In the genomic region with DNA sequence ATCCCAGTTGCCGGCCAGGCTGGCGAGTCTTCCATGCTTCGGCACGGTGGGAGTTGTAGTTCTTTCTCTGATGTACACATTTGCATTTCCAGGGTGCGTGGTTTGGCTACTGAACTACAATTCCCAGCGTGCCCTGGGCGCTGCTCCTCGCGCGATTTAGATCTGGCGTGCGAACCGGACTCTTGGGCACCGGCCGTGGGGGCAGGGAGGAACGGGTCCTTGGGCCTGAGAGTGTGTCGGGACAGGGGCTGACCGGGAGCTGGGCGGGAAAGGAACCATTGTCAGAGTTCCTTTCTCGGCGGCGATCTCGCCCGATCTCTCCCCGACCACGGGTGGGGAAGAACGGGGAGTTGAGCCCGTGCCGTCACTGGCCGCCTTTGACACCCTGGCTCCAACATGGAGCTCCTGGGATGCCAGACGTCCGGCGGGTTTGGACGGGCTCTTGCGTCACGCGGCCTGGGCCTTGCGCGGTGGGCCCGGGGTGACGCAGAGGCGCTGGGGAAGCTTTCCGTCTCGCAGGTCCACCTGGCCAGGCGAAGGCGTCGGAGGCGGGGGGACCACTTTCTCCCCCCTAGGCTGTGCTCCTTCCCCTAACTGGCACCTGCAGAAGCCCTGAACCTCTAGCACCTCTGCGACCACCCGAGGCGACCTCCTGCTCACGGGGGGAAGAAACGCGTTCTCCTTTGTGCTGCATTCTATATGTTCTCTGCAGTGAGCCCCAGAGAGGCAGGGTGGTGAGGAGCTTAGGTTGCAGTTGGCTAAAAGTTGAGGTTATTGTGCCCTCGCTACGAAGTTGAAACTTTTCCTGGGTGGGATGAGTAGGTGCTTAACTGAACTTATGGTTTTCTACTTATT, we compare ENCODE assay signal across 1 cellular context.
A peak's percentile ranks its signal among the peaks of the same experiment; 100 is the strongest.
TF ChIP-seq lines count a peak whose summit lies in the region.

No MANE protein-coding gene starts in this region.

TF ChIP-seq in HepG2, 621 proteins besides CTCF, POLR2A, EP300 and RAD21 (continued from another document and continues in another):
- TF ChIP-seq NAIF1 (CRISPR knock-in tag; IDR thresholded peaks at IDR 0.05; ENCODE audit: borderline replicate concordance) (0 out of 2 replicates have a peak, but pooled peaks have one; percentile 49), GATAD1 (CRISPR knock-in tag; IDR thresholded peaks at IDR 0.05) (peak; percentile 83; the same call in 1 of the 2 replicates), KDM5B (CRISPR knock-in tag; IDR thresholded peaks at IDR 0.05; ENCODE audit: borderline replicate concordance) (peak; percentile 81), KDM2A (CRISPR knock-in tag; IDR thresholded peaks at IDR 0.05; ENCODE audit: borderline replicate concordance, low read depth) (peak; percentile 95), ZNF746 (CRISPR knock-in tag; IDR thresholded peaks at IDR 0.05) (no peak), CBX1 (IDR thresholded peaks at IDR 0.05; ENCODE audit: low read depth) (peak; percentile 58), ZNF563 (CRISPR knock-in tag; IDR thresholded peaks at IDR 0.05) (peak; percentile 77), ZNF160 (CRISPR knock-in tag; IDR thresholded peaks at IDR 0.05) (peak; percentile 74; the same call in 1 of the 2 replicates), NFIB (CRISPR knock-in tag; IDR thresholded peaks at IDR 0.05; ENCODE audit: borderline replicate concordance) (no peak), STAT5B (CRISPR knock-in tag; IDR thresholded peaks at IDR 0.05) (no peak), ZNF451 (CRISPR knock-in tag; IDR thresholded peaks at IDR 0.05) (peak; percentile 75), CC2D1A (CRISPR knock-in tag; IDR thresholded peaks at IDR 0.05) (peak; percentile 80; the same call in 1 of the 2 replicates), ZNF724P (CRISPR knock-in tag; IDR thresholded peaks at IDR 0.05; ENCODE audit: borderline replicate concordance) (peak; percentile 85), ZNF562 (CRISPR knock-in tag; IDR thresholded peaks at IDR 0.05; ENCODE audit: borderline replicate concordance) (no peak), MZF1 (CRISPR knock-in tag; IDR thresholded peaks at IDR 0.05; ENCODE audit: borderline replicate concordance) (no peak), ZNF772 (CRISPR knock-in tag; IDR thresholded peaks at IDR 0.05) (0 out of 2 replicates have a peak, but pooled peaks have one; percentile 76), TARDBP (CRISPR knock-in tag; IDR thresholded peaks at IDR 0.05) (peak; percentile 88), SNAI1 (CRISPR knock-in tag; IDR thresholded peaks at IDR 0.05; ENCODE audit: borderline replicate concordance) (0 out of 2 replicates have a peak, but pooled peaks have one; percentile 47), ZNF337 (CRISPR knock-in tag; IDR thresholded peaks at IDR 0.05; ENCODE audit: borderline replicate concordance, low read depth) (no peak), YEATS2 (CRISPR knock-in tag; IDR thresholded peaks at IDR 0.05; ENCODE audit: borderline replicate concordance) (peak; percentile 89), ZNF546 (CRISPR knock-in tag; conservative IDR thresholded peaks at IDR 0.05) (peak; percentile 28; the same call in 1 of the 2 replicates), FOXA1 (IDR thresholded peaks at IDR 0.05) (no peak), FOXA1 (CRISPR knock-in tag; IDR thresholded peaks at IDR 0.05) (no peak), ZFX (CRISPR knock-in tag; IDR thresholded peaks at IDR 0.05; ENCODE audit: low read depth) (peak; percentile 81), ZFP36L2 (CRISPR knock-in tag; IDR thresholded peaks at IDR 0.05) (no peak), YEATS4 (CRISPR knock-in tag; IDR thresholded peaks at IDR 0.05; ENCODE audit: borderline replicate concordance) (peak; percentile 82; the same call in 1 of the 2 replicates), GABPA (IDR thresholded peaks at IDR 0.05; ENCODE audit: low read depth, low read length) (no peak), GABPA (CRISPR knock-in tag; IDR thresholded peaks at IDR 0.05; ENCODE audit: low read depth) (peak; percentile 67), KAT2B (IDR thresholded peaks at IDR 0.05; ENCODE audit: borderline replicate concordance, low read depth, low read length) (no peak), GFI1 (CRISPR knock-in tag; IDR thresholded peaks at IDR 0.05; ENCODE audit: borderline replicate concordance) (no peak), ZNF501 (CRISPR knock-in tag; IDR thresholded peaks at IDR 0.05) (no peak), TAF1 (CRISPR knock-in tag; IDR thresholded peaks at IDR 0.05) (peak; percentile 65), FOXP1 (IDR thresholded peaks at IDR 0.05) (no peak), FOXP1 (CRISPR knock-in tag; IDR thresholded peaks at IDR 0.05) (no peak), MAFF (IDR thresholded peaks at IDR 0.05; ENCODE audit: low read depth, low read length) (no peak), ATAD3A (CRISPR knock-in tag; IDR thresholded peaks at IDR 0.05) (no peak), ZNF354B (CRISPR knock-in tag; IDR thresholded peaks at IDR 0.05) (0 out of 2 replicates have a peak, but pooled peaks have one; percentile 89), PCBP1 (IDR thresholded peaks at IDR 0.05; ENCODE audit: borderline replicate concordance, low read depth, low read length) (0 out of 2 replicates have a peak, but pooled peaks have one; percentile 27), DNMT1 (CRISPR knock-in tag; IDR thresholded peaks at IDR 0.05) (no peak; the same call in 1 of the 2 replicates), BCL6 (CRISPR knock-in tag; IDR thresholded peaks at IDR 0.05) (peak; percentile 8; the same call in 1 of the 2 replicates), GATA4 (IDR thresholded peaks at IDR 0.05; ENCODE audit: borderline replicate concordance, low read depth) (no peak), PITX1 (CRISPR knock-in tag; IDR thresholded peaks at IDR 0.05) (no peak; the same call in 1 of the 2 replicates), ZNF616 (CRISPR knock-in tag; IDR thresholded peaks at IDR 0.05; ENCODE audit: low read depth) (peak; percentile 61; the same call in 1 of the 2 replicates), ZNF781 (CRISPR knock-in tag; IDR thresholded peaks at IDR 0.05; ENCODE audit: borderline replicate concordance, not compliant biosample characterization) (no peak), ETV5 (CRISPR knock-in tag; IDR thresholded peaks at IDR 0.05; ENCODE audit: borderline replicate concordance) (peak; percentile 27; the same call in 1 of the 2 replicates), RXRB (CRISPR knock-in tag; IDR thresholded peaks at IDR 0.05; ENCODE audit: borderline replicate concordance) (no peak)
- TF ChIP-seq, protein P1, sequence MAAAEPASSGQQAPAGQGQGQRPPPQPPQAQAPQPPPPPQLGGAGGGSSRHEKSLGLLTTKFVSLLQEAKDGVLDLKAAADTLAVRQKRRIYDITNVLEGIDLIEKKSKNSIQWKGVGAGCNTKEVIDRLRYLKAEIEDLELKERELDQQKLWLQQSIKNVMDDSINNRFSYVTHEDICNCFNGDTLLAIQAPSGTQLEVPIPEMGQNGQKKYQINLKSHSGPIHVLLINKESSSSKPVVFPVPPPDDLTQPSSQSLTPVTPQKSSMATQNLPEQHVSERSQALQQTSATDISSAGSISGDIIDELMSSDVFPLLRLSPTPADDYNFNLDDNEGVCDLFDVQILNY (CRISPR knock-in tag; conservative IDR thresholded peaks at IDR 0.05) = no peak
- TF ChIP-seq, protein P2, sequence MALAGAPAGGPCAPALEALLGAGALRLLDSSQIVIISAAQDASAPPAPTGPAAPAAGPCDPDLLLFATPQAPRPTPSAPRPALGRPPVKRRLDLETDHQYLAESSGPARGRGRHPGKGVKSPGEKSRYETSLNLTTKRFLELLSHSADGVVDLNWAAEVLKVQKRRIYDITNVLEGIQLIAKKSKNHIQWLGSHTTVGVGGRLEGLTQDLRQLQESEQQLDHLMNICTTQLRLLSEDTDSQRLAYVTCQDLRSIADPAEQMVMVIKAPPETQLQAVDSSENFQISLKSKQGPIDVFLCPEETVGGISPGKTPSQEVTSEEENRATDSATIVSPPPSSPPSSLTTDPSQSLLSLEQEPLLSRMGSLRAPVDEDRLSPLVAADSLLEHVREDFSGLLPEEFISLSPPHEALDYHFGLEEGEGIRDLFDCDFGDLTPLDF (CRISPR knock-in tag; IDR thresholded peaks at IDR 0.05) = peak; percentile 29; the same call in 1 of the 2 replicates
- TF ChIP-seq, protein P3, sequence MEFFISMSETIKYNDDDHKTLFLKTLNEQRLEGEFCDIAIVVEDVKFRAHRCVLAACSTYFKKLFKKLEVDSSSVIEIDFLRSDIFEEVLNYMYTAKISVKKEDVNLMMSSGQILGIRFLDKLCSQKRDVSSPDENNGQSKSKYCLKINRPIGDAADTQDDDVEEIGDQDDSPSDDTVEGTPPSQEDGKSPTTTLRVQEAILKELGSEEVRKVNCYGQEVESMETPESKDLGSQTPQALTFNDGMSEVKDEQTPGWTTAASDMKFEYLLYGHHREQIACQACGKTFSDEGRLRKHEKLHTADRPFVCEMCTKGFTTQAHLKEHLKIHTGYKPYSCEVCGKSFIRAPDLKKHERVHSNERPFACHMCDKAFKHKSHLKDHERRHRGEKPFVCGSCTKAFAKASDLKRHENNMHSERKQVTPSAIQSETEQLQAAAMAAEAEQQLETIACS (CRISPR knock-in tag; IDR thresholded peaks at IDR 0.05) = peak; percentile 39; the same call in 1 of the 2 replicates
- TF ChIP-seq, protein P4, sequence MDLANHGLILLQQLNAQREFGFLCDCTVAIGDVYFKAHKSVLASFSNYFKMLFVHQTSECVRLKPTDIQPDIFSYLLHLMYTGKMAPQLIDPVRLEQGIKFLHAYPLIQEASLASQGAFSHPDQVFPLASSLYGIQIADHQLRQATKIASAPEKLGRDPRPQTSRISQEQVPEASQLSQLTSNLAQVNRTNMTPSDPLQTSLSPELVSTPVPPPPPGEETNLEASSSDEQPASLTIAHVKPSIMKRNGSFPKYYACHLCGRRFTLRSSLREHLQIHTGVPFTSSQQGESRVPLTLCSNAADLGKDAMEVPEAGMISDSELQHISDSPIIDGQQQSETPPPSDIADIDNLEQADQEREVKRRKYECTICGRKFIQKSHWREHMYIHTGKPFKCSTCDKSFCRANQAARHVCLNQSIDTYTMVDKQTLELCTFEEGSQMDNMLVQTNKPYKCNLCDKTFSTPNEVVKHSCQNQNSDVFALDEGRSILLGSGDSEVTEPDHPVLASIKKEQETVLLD (CRISPR knock-in tag; IDR thresholded peaks at IDR 0.05; ENCODE audit: low read depth) = peak; percentile 85
- TF ChIP-seq, protein P5, sequence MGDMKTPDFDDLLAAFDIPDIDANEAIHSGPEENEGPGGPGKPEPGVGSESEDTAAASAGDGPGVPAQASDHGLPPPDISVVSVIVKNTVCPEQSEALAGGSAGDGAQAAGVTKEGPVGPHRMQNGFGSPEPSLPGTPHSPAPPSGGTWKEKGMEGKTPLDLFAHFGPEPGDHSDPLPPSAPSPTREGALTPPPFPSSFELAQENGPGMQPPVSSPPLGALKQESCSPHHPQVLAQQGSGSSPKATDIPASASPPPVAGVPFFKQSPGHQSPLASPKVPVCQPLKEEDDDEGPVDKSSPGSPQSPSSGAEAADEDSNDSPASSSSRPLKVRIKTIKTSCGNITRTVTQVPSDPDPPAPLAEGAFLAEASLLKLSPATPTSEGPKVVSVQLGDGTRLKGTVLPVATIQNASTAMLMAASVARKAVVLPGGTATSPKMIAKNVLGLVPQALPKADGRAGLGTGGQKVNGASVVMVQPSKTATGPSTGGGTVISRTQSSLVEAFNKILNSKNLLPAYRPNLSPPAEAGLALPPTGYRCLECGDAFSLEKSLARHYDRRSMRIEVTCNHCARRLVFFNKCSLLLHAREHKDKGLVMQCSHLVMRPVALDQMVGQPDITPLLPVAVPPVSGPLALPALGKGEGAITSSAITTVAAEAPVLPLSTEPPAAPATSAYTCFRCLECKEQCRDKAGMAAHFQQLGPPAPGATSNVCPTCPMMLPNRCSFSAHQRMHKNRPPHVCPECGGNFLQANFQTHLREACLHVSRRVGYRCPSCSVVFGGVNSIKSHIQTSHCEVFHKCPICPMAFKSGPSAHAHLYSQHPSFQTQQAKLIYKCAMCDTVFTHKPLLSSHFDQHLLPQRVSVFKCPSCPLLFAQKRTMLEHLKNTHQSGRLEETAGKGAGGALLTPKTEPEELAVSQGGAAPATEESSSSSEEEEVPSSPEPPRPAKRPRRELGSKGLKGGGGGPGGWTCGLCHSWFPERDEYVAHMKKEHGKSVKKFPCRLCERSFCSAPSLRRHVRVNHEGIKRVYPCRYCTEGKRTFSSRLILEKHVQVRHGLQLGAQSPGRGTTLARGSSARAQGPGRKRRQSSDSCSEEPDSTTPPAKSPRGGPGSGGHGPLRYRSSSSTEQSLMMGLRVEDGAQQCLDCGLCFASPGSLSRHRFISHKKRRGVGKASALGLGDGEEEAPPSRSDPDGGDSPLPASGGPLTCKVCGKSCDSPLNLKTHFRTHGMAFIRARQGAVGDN (CRISPR knock-in tag; IDR thresholded peaks at IDR 0.05) = peak; percentile 86
- TF ChIP-seq, protein P6, sequence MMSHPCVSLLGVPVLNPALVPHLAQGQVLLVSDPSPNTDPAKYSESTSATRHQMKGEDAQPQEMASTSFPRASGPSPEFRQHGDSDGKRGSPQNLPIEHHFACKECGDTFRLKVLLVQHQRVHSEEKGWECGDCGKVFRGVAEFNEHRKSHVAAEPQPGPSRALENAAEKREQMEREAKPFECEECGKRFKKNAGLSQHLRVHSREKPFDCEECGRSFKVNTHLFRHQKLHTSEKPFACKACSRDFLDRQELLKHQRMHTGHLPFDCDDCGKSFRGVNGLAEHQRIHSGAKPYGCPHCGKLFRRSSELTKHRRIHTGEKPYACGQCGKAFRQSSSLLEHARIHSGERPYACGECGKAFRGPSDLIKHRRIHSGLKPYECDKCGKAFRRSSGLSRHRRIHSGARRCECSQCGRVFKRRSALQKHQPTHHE (CRISPR knock-in tag; IDR thresholded peaks at IDR 0.05; ENCODE audit: borderline replicate concordance) = peak; percentile 45; the same call in 1 of the 2 replicates
- TF ChIP-seq, protein P7, sequence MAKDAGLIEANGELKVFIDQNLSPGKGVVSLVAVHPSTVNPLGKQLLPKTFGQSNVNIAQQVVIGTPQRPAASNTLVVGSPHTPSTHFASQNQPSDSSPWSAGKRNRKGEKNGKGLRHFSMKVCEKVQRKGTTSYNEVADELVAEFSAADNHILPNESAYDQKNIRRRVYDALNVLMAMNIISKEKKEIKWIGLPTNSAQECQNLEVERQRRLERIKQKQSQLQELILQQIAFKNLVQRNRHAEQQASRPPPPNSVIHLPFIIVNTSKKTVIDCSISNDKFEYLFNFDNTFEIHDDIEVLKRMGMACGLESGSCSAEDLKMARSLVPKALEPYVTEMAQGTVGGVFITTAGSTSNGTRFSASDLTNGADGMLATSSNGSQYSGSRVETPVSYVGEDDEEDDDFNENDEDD (CRISPR knock-in tag; IDR thresholded peaks at IDR 0.05; ENCODE audit: borderline replicate concordance) = peak; percentile 26; the same call in 1 of the 2 replicates
- TF ChIP-seq, protein P8, sequence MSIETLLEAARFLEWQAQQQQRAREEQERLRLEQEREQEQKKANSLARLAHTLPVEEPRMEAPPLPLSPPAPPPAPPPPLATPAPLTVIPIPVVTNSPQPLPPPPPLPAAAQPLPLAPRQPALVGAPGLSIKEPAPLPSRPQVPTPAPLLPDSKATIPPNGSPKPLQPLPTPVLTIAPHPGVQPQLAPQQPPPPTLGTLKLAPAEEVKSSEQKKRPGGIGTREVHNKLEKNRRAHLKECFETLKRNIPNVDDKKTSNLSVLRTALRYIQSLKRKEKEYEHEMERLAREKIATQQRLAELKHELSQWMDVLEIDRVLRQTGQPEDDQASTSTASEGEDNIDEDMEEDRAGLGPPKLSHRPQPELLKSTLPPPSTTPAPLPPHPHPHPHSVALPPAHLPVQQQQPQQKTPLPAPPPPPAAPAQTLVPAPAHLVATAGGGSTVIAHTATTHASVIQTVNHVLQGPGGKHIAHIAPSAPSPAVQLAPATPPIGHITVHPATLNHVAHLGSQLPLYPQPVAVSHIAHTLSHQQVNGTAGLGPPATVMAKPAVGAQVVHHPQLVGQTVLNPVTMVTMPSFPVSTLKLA (IDR thresholded peaks at IDR 0.05) = peak; percentile 46
